Comparison of ENCODE assay signal across 13 cellular contexts in genomic region chr13:44792096-44792495, GRCh38.
DNase-seq lines count a peak whose midpoint lies in the region; ATAC-seq, FAIRE-seq and TF ChIP-seq lines count a peak whose summit lies in the region.
"Had no signal": no experiment of that assay in that cellular context is flagged by ENCODE, and none has a peak within 500 bp of the region (broad histone marks: within the 10 kb centered on the region; RNA-seq: fewer than 3 reads in every experiment).

No MANE protein-coding gene starts in this region.

- H2AFZ ChIP-seq in HepG2 (ENCODE audit: low read length) (no peak overlapping the region), IMR-90 (replicated peaks; ENCODE audit: low read length, poor library complexity) (no peak overlapping the region), hepatocyte (no peak overlapping the region)
- H2AFZ ChIP-seq: GM23248 had no signal

- 70% methylated on average over 7 of the region's 7 CpGs for WGBS in HepG2 (ENCODE audit: low lambda C conversion rate)
- 67% methylated on average over 6 of the region's 7 CpGs for WGBS in right lobe of liver (ENCODE audit: insufficient coverage, low coverage, low lambda C conversion rate, missing lambda C conversion rate)
- no CpG with 5 or more reads among the region's 7 CpGs for WGBS in IMR-90 (ENCODE audit: extremely low coverage in 2 of 2, insufficient read length in 1 of 2), 2 experiments
- 94% methylated on average over 7 of the region's 7 CpGs for WGBS in hepatocyte (ENCODE audit: low lambda C conversion rate, missing lambda C conversion rate)

- no peak overlapping the region for H2BK120ac ChIP-seq in IMR-90 (ENCODE audit: low read depth, low read length)

- FAIRE-seq in HepG2 (lab: Jason Lieb, UNC): no peak
- FAIRE-seq: GM12878, GM18507 had no signal

- H2AK9ac ChIP-seq in IMR-90 (replicated peaks; ENCODE audit: low read depth, low read length, poor library complexity): no peak overlapping the region

- H2AK5ac ChIP-seq in IMR-90 (ENCODE audit: low read depth, low read length): no peak overlapping the region

- no peak overlapping the region for H3K4me3 ChIP-seq in HepG2 (replicated peaks in 1 of 3; ENCODE audit: insufficient read depth in 1 of 3, low read depth in 2 of 3, low read length in 3 of 3)
- no peak overlapping the region for H3K4me3 ChIP-seq in right lobe of liver
- H3K4me3 ChIP-seq in IMR-90 (ENCODE audit: insufficient read depth, low read depth, low read length): no peak overlapping the region
- no peak overlapping the region for H3K4me3 ChIP-seq in hepatocyte
- H3K4me3 ChIP-seq: GM12878, GM23248 had no signal

- no peak overlapping the region for H3K56ac ChIP-seq in IMR-90 (ENCODE audit: extremely low read depth, insufficient read depth, low read length)

- H2BK15ac ChIP-seq in IMR-90 (ENCODE audit: low read depth, low read length): no peak overlapping the region

- no peak for TF ChIP-seq EP300 in HepG2 (IDR thresholded peaks at IDR 0.05; ENCODE audit: low read depth in 2 of 2, low read length in 2 of 2)
- no peak for TF ChIP-seq EP300 in HepG2 (CRISPR knock-in tag; IDR thresholded peaks at IDR 0.05; ENCODE audit: borderline replicate concordance)

- intact Hi-C loops in HepG2 (cut with micrococcal nuclease; ENCODE audit: unreplicated experiment) (no loop called here), right lobe of liver (cut with DNase I) (no loop called here), IMR-90 (cut with micrococcal nuclease) (no loop called here)

- H3K4me2 ChIP-seq in HepG2 (ENCODE audit: low read depth, low read length): no peak overlapping the region
- no peak overlapping the region for H3K4me2 ChIP-seq in IMR-90 (ENCODE audit: low read depth, low read length)
- H3K4me2 ChIP-seq in hepatocyte: no peak overlapping the region

- H3K9me1 ChIP-seq in IMR-90 (ENCODE audit: insufficient read depth, low read length): no peaks in the 10 kb centered on the region

- dilution Hi-C loops in IMR-90 (cut with HindIII; ENCODE audit: low sequenced_read_pairs, unreplicated experiment): no loop called here

- H3K23ac ChIP-seq in IMR-90 (ENCODE audit: low read depth, low read length): no peak overlapping the region

- no peak overlapping the region for H3K4ac ChIP-seq in IMR-90 (ENCODE audit: low read depth, low read length)

- H3K27me3 ChIP-seq in HepG2 (ENCODE audit: control insufficient read depth in 1 of 2, insufficient read depth in 2 of 2, low read length in 2 of 2) (peaks cover 0 to 3% of the 10 kb centered on the region in 2 experiments; a peak in 1 of 5 replicates), right lobe of liver (no peaks in the 10 kb centered on the region), IMR-90 (ENCODE audit: control insufficient read depth, insufficient read depth, low read length) (no peaks in the 10 kb centered on the region), hepatocyte (no peaks in the 10 kb centered on the region)

- H3K9ac ChIP-seq in HepG2 (ENCODE audit: insufficient read depth, low read depth, low read length): no peak overlapping the region
- no peak overlapping the region for H3K9ac ChIP-seq in IMR-90 (ENCODE audit: low read depth, low read length)
- H3K9ac ChIP-seq: GM23248 had no signal

- TF ChIP-seq CTCF in HepG2 (CRISPR knock-in tag; IDR thresholded peaks at IDR 0.05) (no peak), right lobe of liver (IDR thresholded peaks at IDR 0.05) (no peak), IMR-90 (conservative IDR thresholded peaks at IDR 0.05; ENCODE audit: low read depth, low read length) (no peak), hepatocyte (IDR thresholded peaks at IDR 0.05; ENCODE audit: poor library complexity) (no peak)

- H4K20me1 ChIP-seq in HepG2 (ENCODE audit: insufficient read depth, low read length) (no peaks in the 10 kb centered on the region), IMR-90 (ENCODE audit: insufficient read depth, low read length) (no peaks in the 10 kb centered on the region), hepatocyte (ENCODE audit: insufficient read depth, poor library complexity, severe bottlenecking) (no peaks in the 10 kb centered on the region)

- H3K9me3 ChIP-seq in HepG2 (ENCODE audit: low read length) (no peaks in the 10 kb centered on the region), right lobe of liver (no peaks in the 10 kb centered on the region), IMR-90 (ENCODE audit: control insufficient read depth, insufficient read depth, low read length) (no peaks in the 10 kb centered on the region), hepatocyte (ENCODE audit: low read depth) (no peaks in the 10 kb centered on the region)

- H3K79me2 ChIP-seq in HepG2 (ENCODE audit: insufficient read depth, low read length) (no peaks in the 10 kb centered on the region), hepatocyte (no peaks in the 10 kb centered on the region)

- no peaks in the 10 kb centered on the region for H3K9me2 ChIP-seq in hepatocyte (replicated peaks; ENCODE audit: insufficient read depth)

- H3K36me3 ChIP-seq in HepG2 (replicated peaks in 1 of 2; ENCODE audit: control insufficient read depth in 1 of 2, insufficient read depth in 2 of 2, low read length in 2 of 2) (no peaks in the 10 kb centered on the region), right lobe of liver (no peaks in the 10 kb centered on the region), IMR-90 (ENCODE audit: control insufficient read depth, insufficient read depth, low read length) (no peaks in the 10 kb centered on the region), hepatocyte (replicated peaks; ENCODE audit: insufficient read depth, low read depth) (no peaks in the 10 kb centered on the region)

- H3K27ac ChIP-seq in HepG2 (ENCODE audit: extremely low read length, insufficient read depth, low read length): no peak overlapping the region
- no peak overlapping the region for H3K27ac ChIP-seq in right lobe of liver
- H3K27ac ChIP-seq in IMR-90 (ENCODE audit: insufficient read depth, low read length): no peak overlapping the region
- no peak overlapping the region for H3K27ac ChIP-seq in hepatocyte
- H3K27ac ChIP-seq: GM23248 had no signal

- BruUV-seq in HepG2 (replicated peaks; lab: Mats Ljungman, UMichigan): no TSS peak
- BruUV-seq in IMR-90 (replicated peaks; lab: Mats Ljungman, UMichigan): no TSS peak

- H4K91ac ChIP-seq in IMR-90 (ENCODE audit: insufficient read depth, low read depth, low read length): no peak overlapping the region

- POLR2A ChIA-PET in HepG2 (lab: Yijun Ruan, JAX): no interaction called here
- POLR2A ChIA-PET in IMR-90 (lab: Charles Lee; ENCODE audit: unreplicated experiment): no interaction called here

- no peak overlapping the region for H4K8ac ChIP-seq in IMR-90 (ENCODE audit: low read depth in 2 of 2, low read length in 2 of 2)

- in situ Hi-C loops in HepG2 (cut with HindIII; ENCODE audit: extremely low pct_ligation_motif_present, low pct_unique_long_range_greater_than_20kb) (no loop called here), IMR-90 (cut with MboI; ENCODE audit: low sequenced_read_pairs) (no loop called here)

- ATAC-seq in HepG2 (no peak), right lobe of liver (no peak), IMR-90 (ENCODE audit: low read depth) (no peak)
- ATAC-seq: CD8-positive, alpha-beta T cell; GM12878 had no signal

- H3K14ac ChIP-seq in IMR-90 (replicated peaks; ENCODE audit: low read depth, low read length): no peak overlapping the region

- no peak overlapping the region for H4K5ac ChIP-seq in IMR-90 (ENCODE audit: low read depth, low read length)

- DNase-seq in HepG2 (ENCODE audit: low spot score) (no peak), right lobe of liver (no peak), IMR-90 (no peak), dermis blood vessel endothelial cell (peak; percentile 41), middle frontal gyrus (ENCODE audit: extremely low spot score, low spot score) (no peak), HPDE6-E6E7 (ENCODE audit: extremely low spot score) (no peak), hepatocyte (ENCODE audit: low spot score) (no peak)
- DNase-seq: CD8-positive, alpha-beta T cell; COR-L47; GM23248; H9 had no signal

- H3K79me1 ChIP-seq in IMR-90 (ENCODE audit: low read depth in 1 of 2, low read length in 2 of 2): no peaks in the 10 kb centered on the region

- no peak overlapping the region for H2BK5ac ChIP-seq in IMR-90 (ENCODE audit: low read depth, low read length, poor library complexity, severe bottlenecking)

- H3K4me1 ChIP-seq in HepG2 (ENCODE audit: insufficient read depth, low read length) (no peaks in the 10 kb centered on the region), right lobe of liver (no peaks in the 10 kb centered on the region), IMR-90 (ENCODE audit: control insufficient read depth, insufficient read depth, low read length) (peaks cover 3% of the 10 kb centered on the region; the same call in 1 of the 2 replicates), hepatocyte (ENCODE audit: insufficient read depth) (no peaks in the 10 kb centered on the region)

- no peak for TF ChIP-seq RAD21 in HepG2 (CRISPR knock-in tag; IDR thresholded peaks at IDR 0.05)
- no peak for TF ChIP-seq RAD21 in IMR-90 (IDR thresholded peaks at IDR 0.05; ENCODE audit: low read length)

- TF ChIP-seq POLR2A in HepG2 (IDR thresholded peaks at IDR 0.05; ENCODE audit: insufficient read depth in 1 of 2, low read depth in 2 of 2, low read length in 2 of 2) (no peak), right lobe of liver (IDR thresholded peaks at IDR 0.05) (no peak), IMR-90 (IDR thresholded peaks at IDR 0.05; ENCODE audit: low read depth, low read length) (no peak)

- no peak overlapping the region for H2BK20ac ChIP-seq in IMR-90 (ENCODE audit: low read depth, low read length)

- CTCF ChIA-PET in HepG2 (lab: Yijun Ruan, JAX; ENCODE audit: low intra/inter-chr PET ratio, low total read pairs) (no interaction called here), IMR-90 (lab: Yijun Ruan, JAX) (no interaction called here)

- no peak overlapping the region for H3K18ac ChIP-seq in IMR-90 (ENCODE audit: low read depth, low read length)

TF ChIP-seq in HepG2, 621 proteins besides CTCF, POLR2A, EP300 and RAD21 (continues in another document):
- TF ChIP-seq MAFF (IDR thresholded peaks at IDR 0.05; ENCODE audit: low read depth, low read length): peak; percentile 35; the same call in 1 of the 2 replicates
- TF ChIP-seq MAFK (conservative IDR thresholded peaks at IDR 0.05 in 1 of 2, IDR thresholded peaks at IDR 0.05 in 1 of 2; ENCODE audit: low read length in 2 of 2): peak; percentile 52 to 63; a peak in 3 of 4 replicates

TF ChIP-seq in IMR-90, 13 proteins besides CTCF, POLR2A, EP300 and RAD21:
- peak; percentile 63 for TF ChIP-seq MAFK (IDR thresholded peaks at IDR 0.05; ENCODE audit: low read depth, low read length)
- TF ChIP-seq RFX5 (IDR thresholded peaks at IDR 0.05; ENCODE audit: low read depth, low read length): no peak
